ENCODE assay signal across 17 cellular contexts in genomic region chr18:63783394-63783793, GRCh38. TPM values are rescaled to one million over a fixed set of nuclear protein-coding genes. Genes with fewer than 3 reads are reported as not detected.
DNase-seq lines count a peak whose midpoint lies in the region; ATAC-seq and TF ChIP-seq lines count a peak whose summit lies in the region.
"Had no signal": no experiment of that assay in that cellular context is flagged by ENCODE, and none has a peak within 500 bp of the region (broad histone marks: within the 10 kb centered on the region; RNA-seq: fewer than 3 reads in every experiment).

No MANE protein-coding gene starts in this region.

- H3K27ac Mint-ChIP-seq in MCF 10A (ENCODE audit: low read depth, unreplicated experiment) (no peak overlapping the region), WTC11 (no peak overlapping the region)
- no peak overlapping the region for H3K27ac Mint-ChIP-seq in naive thymus-derived CD4-positive, alpha-beta T cell
- H3K27ac Mint-ChIP-seq: brain had no signal

- no peaks in the 10 kb centered on the region for H3K27me3 ChIP-seq in breast epithelium
- H3K27me3 ChIP-seq in HL-60 (ENCODE audit: insufficient read depth, poor library complexity, severe bottlenecking) = peaks cover 2% of the 10 kb centered on the region
- no peaks in the 10 kb centered on the region for H3K27me3 ChIP-seq in naive thymus-derived CD4-positive, alpha-beta T cell (ENCODE audit: control insufficient read depth in 2 of 2, insufficient read depth in 2 of 2, low read length in 2 of 2)

- no peaks in the 10 kb centered on the region for H3K9me3 ChIP-seq in breast epithelium
- H3K9me3 ChIP-seq in naive thymus-derived CD4-positive, alpha-beta T cell (ENCODE audit: control insufficient read depth in 2 of 3, low read length in 3 of 3) = no peaks in the 10 kb centered on the region

- H3K4me1 Mint-ChIP-seq in MCF 10A (ENCODE audit: insufficient read depth, unreplicated experiment) = no peaks in the 10 kb centered on the region
- H3K4me1 Mint-ChIP-seq in WTC11 = no peaks in the 10 kb centered on the region
- H3K4me1 Mint-ChIP-seq in naive thymus-derived CD4-positive, alpha-beta T cell = no peaks in the 10 kb centered on the region
- H3K4me1 Mint-ChIP-seq: brain had no signal

- H3K27ac ChIP-seq in breast epithelium (no peak overlapping the region), HL-60 (replicated peaks) (no peak overlapping the region)
- no peak overlapping the region for H3K27ac ChIP-seq in naive thymus-derived CD4-positive, alpha-beta T cell (ENCODE audit: low read depth, low read length)

- intact Hi-C loops in MCF 10A (cut with micrococcal nuclease) (no loop called here), breast epithelium (cut with DNase I; ENCODE audit: low total_unique reads) (no loop called here)
- intact Hi-C loops in naive thymus-derived CD4-positive, alpha-beta T cell (cut with micrococcal nuclease) = no loop called here

- POLR2A ChIA-PET in MCF 10A (lab: Yijun Ruan, JAX) (no interaction called here), WTC11 (lab: Charles Lee) (interaction anchor here (0.7 kb wide), 1 partner anchor 236 kb away, joined by 3 read pairs; no protein-coding TSS in a partner anchor)
- POLR2A ChIA-PET in naive thymus-derived CD4-positive, alpha-beta T cell (lab: Charles Lee) = no interaction called here

- H3K36me3 ChIP-seq in breast epithelium = no peaks in the 10 kb centered on the region
- H3K36me3 ChIP-seq in naive thymus-derived CD4-positive, alpha-beta T cell (ENCODE audit: control insufficient read depth in 2 of 3, insufficient read depth in 3 of 3, low read length in 3 of 3) = no peaks in the 10 kb centered on the region

- H3K27me3 Mint-ChIP-seq in MCF 10A (ENCODE audit: insufficient read depth, unreplicated experiment) = no peaks in the 10 kb centered on the region
- H3K27me3 Mint-ChIP-seq in WTC11 (ENCODE audit: low read depth) = no peaks in the 10 kb centered on the region
- peaks cover 0 to 7% (median 2%) of the 10 kb centered on the region in 5 donors for H3K27me3 Mint-ChIP-seq in naive thymus-derived CD4-positive, alpha-beta T cell

- no TSS peak for BruUV-seq in MCF 10A (replicated peaks; lab: Mats Ljungman, UMichigan)

- H3K4me3 Mint-ChIP-seq in MCF 10A (ENCODE audit: unreplicated experiment) (no peak overlapping the region), WTC11 (no peak overlapping the region)
- no peak overlapping the region for H3K4me3 Mint-ChIP-seq in naive thymus-derived CD4-positive, alpha-beta T cell
- H3K4me3 Mint-ChIP-seq: brain had no signal

- H3K9me3 Mint-ChIP-seq in MCF 10A (ENCODE audit: unreplicated experiment) = no peaks in the 10 kb centered on the region
- no peaks in the 10 kb centered on the region for H3K9me3 Mint-ChIP-seq in WTC11
- H3K9me3 Mint-ChIP-seq in naive thymus-derived CD4-positive, alpha-beta T cell = no peaks in the 10 kb centered on the region
- H3K9me3 Mint-ChIP-seq: brain had no signal

- H3K36me3 Mint-ChIP-seq in MCF 10A (ENCODE audit: insufficient read depth, unreplicated experiment) (no peaks in the 10 kb centered on the region), WTC11 (no peaks in the 10 kb centered on the region)
- H3K36me3 Mint-ChIP-seq in naive thymus-derived CD4-positive, alpha-beta T cell = no peaks in the 10 kb centered on the region
- H3K36me3 Mint-ChIP-seq: brain had no signal

- TF ChIP-seq POLR2A in breast epithelium (IDR thresholded peaks at IDR 0.05) = no peak

- TF ChIP-seq CTCF in MCF 10A (IDR thresholded peaks at IDR 0.05; ENCODE audit: unreplicated experiment) (no peak), breast epithelium (IDR thresholded peaks at IDR 0.05) (no peak), HL-60 (IDR thresholded peaks at IDR 0.05; ENCODE audit: insufficient read depth, low read length) (peak; percentile 45), WTC11 (IDR thresholded peaks at IDR 0.05) (no peak)

- ATAC-seq in WTC11 = peak; percentile 98
- ATAC-seq in HG03159 (IDR thresholded peaks at IDR 0.05; ENCODE audit: unreplicated experiment) = no peak
- no peak for ATAC-seq in naive thymus-derived CD4-positive, alpha-beta T cell

- no peaks in the 10 kb centered on the region for H3K4me1 ChIP-seq in breast epithelium
- H3K4me1 ChIP-seq in naive thymus-derived CD4-positive, alpha-beta T cell (ENCODE audit: control insufficient read depth in 2 of 2, insufficient read depth in 2 of 2, low read length in 2 of 2) = no peaks in the 10 kb centered on the region

- peak; percentile 32 for DNase-seq in MCF 10A (ENCODE audit: unreplicated experiment)
- DNase-seq in breast epithelium (ENCODE audit: low spot score in 2 of 2) = no peak
- DNase-seq in HL-60 (ENCODE audit: low read depth in 1 of 2, low spot score in 1 of 2) = peak in 1 of 2 experiments; percentile 65
- DNase-seq in WTC11 (ENCODE audit: low spot score) = peak; percentile 27
- DNase-seq in naive thymus-derived CD4-positive, alpha-beta T cell = no peak
- DNase-seq in NCI-H2171 (lab: John Stamatoyannopoulos, UW) = no peak
- DNase-seq in NCI-H2196 (lab: John Stamatoyannopoulos, UW; ENCODE audit: unreplicated experiment) = no peak
- DNase-seq: DMS79; effector CD4-positive, alpha-beta T cell; foreskin fibroblast; NCI-H2227 treated with DMSO at 0.1 percent for 48 hours; retina; stimulated activated CD4-positive, alpha-beta T cell treated with anti-CD3 and anti-CD28 coated beads, Interleukin-4, amount 100 ng/mL, for 1 hour; stimulated activated naive CD4-positive, alpha-beta T cell treated with Interleukin-2 at 50 U/mL for 16 hours had no signal

- no peak overlapping the region for H3K4me3 ChIP-seq in breast epithelium
- H3K4me3 ChIP-seq in HL-60 (replicated peaks; ENCODE audit: insufficient read depth, low read length) = no peak overlapping the region
- no peak overlapping the region for H3K4me3 ChIP-seq in naive thymus-derived CD4-positive, alpha-beta T cell (ENCODE audit: low read length)

- CTCF ChIA-PET in MCF 10A (lab: Yijun Ruan, JAX) (interaction anchor here (0.6 to 1.1 kb wide), 4 partner anchors 26 to 460 kb away, joined by 3 to 4 read pairs (median 3); no protein-coding TSS in a partner anchor), WTC11 (lab: Charles Lee) (interaction anchor here (1.3 to 2.0 kb wide), 3 partner anchors 41 to 273 kb away, joined by 3 to 9 read pairs (median 6); no protein-coding TSS in a partner anchor)
- CTCF ChIA-PET in naive thymus-derived CD4-positive, alpha-beta T cell (lab: Charles Lee) = no interaction called here

TF ChIP-seq in WTC11, 78 proteins besides CTCF, POLR2A, EP300 and RAD21:
- TF ChIP-seq E2F5 (CRISPR knock-in tag; IDR thresholded peaks at IDR 0.05) (no peak), TEAD1 (CRISPR knock-in tag; IDR thresholded peaks at IDR 0.05) (no peak), RELA (CRISPR knock-in tag; IDR thresholded peaks at IDR 0.05; ENCODE audit: borderline replicate concordance) (no peak), ZNF263 (CRISPR knock-in tag; IDR thresholded peaks at IDR 0.05; ENCODE audit: low read depth) (no peak), ZMAT4 (CRISPR knock-in tag; IDR thresholded peaks at IDR 0.05) (no peak), SMAD4 (CRISPR knock-in tag; IDR thresholded peaks at IDR 0.05) (no peak)

RNA-seq across cellular contexts. Expression of gene SERPINB7, which starts 8.2 kb away (rescaled TPM):
- total RNA-seq in MCF 10A (2022) = 2.6 and 3.0 TPM in 2 replicates
- not detected for total RNA-seq in breast epithelium
- not detected in 3 replicates for total RNA-seq in WTC11 (2021)
- total RNA-seq in naive thymus-derived CD4-positive, alpha-beta T cell = not detected
- not detected for polyA plus RNA-seq in naive thymus-derived CD4-positive, alpha-beta T cell
- total RNA-seq: activated CD8-positive, alpha-beta memory T cell treated with anti-CD3 and anti-CD28 coated beads for 36 hours had no signal

Comparison
In these comparisons a context has a peak if more than half of its experiments do, and no peak if none do; other contexts are left out.
1. DNase-seq: peak in MCF 10A (single experiment) and WTC11 (single experiment); none in breast epithelium (0 of 2), naive thymus-derived CD4-positive, alpha-beta T cell (0 of 9), NCI-H2171 (single experiment) and NCI-H2196 (single experiment).